In genomic region chr1:151047925-151048644, GRCh38 we compare ENCODE assay signal across 8 cellular contexts. TPM values are rescaled to one million over a fixed set of nuclear protein-coding genes. Genes with fewer than 3 reads are reported as not detected.
DNase-seq lines count a peak whose midpoint lies in the region; ATAC-seq and TF ChIP-seq lines count a peak whose summit lies in the region.

No MANE protein-coding gene starts in this region.

- H3K27me3 ChIP-seq in MM.1S (replicated peaks; ENCODE audit: insufficient read depth, low read length), result no peaks in the 10 kb centered on the region
- H3K27me3 ChIP-seq in right atrium auricular region, result no peaks in the 10 kb centered on the region

- H3K9me3 ChIP-seq in MM.1S (replicated peaks; ENCODE audit: insufficient read depth, low read length) (no peaks in the 10 kb centered on the region), right atrium auricular region (no peaks in the 10 kb centered on the region)

- peak; percentile 49 for ATAC-seq in GM21737 (IDR thresholded peaks at IDR 0.05; ENCODE audit: unreplicated experiment)

- H4K20me1 ChIP-seq in MM.1S (ENCODE audit: insufficient read depth, low read length), result no peaks in the 10 kb centered on the region; the same call in 1 of the 2 replicates

- H3K27ac ChIP-seq in MM.1S (ENCODE audit: low read length) (no peak overlapping the region), right atrium auricular region (peak overlapping the region; percentile 90 to 93)

- no peaks in the 10 kb centered on the region for H3K36me3 ChIP-seq in MM.1S (replicated peaks; ENCODE audit: insufficient read depth, low read length)
- H3K36me3 ChIP-seq in right atrium auricular region, result peaks cover 29% of the 10 kb centered on the region

- intact Hi-C loops in posterior vena cava (cut with DNase I), result no loop called here

- TF ChIP-seq CTCF in MM.1S (IDR thresholded peaks at IDR 0.05; ENCODE audit: low read length) (peak; percentile 54; the same call in 1 of the 2 replicates), astrocyte of the cerebellum (IDR thresholded peaks at IDR 0.05; ENCODE audit: low read depth, low read length, missing control alignments) (peak; percentile 57), right atrium auricular region (IDR thresholded peaks at IDR 0.05) (peak; percentile 44 to 68)

- H3K79me2 ChIP-seq in MM.1S (ENCODE audit: low read length), result no peaks in the 10 kb centered on the region

- H3K4me1 ChIP-seq in MM.1S (ENCODE audit: low read length) (peaks cover 13% of the 10 kb centered on the region; the same call in 1 of the 2 replicates), right atrium auricular region (peaks cover 0 to 25% of the 10 kb centered on the region in 2 donors)

- DNase-seq in DMS114 treated with DMSO at 0.1 percent for 48 hours (lab: John Stamatoyannopoulos, UW; ENCODE audit: unreplicated experiment) (peak; percentile 68), MM.1S (peak; percentile 39), SKM-1 (lab: John Stamatoyannopoulos, UW; ENCODE audit: unreplicated experiment) (peak; percentile 83), astrocyte of the cerebellum (ENCODE audit: low read depth) (no peak), right atrium auricular region (ENCODE audit: low spot score) (peak; percentile 85), posterior vena cava (ENCODE audit: low spot score) (peak; percentile 88), KG1 (lab: John Stamatoyannopoulos, UW) (no peak)

- peak overlapping the region; percentile 4; the same call in 1 of the 2 replicates for H3K9ac ChIP-seq in MM.1S (ENCODE audit: low read length)

- H3K4me2 ChIP-seq in MM.1S (ENCODE audit: low read depth, low read length), result peak overlapping the region; percentile 99

- H3K9me2 ChIP-seq in MM.1S (replicated peaks; ENCODE audit: insufficient read depth, low read length), result no peaks in the 10 kb centered on the region

- peak overlapping the region; percentile 72 for H3K4me3 ChIP-seq in MM.1S (ENCODE audit: low read length)
- peak overlapping the region; percentile 74 for H3K4me3 ChIP-seq in astrocyte of the cerebellum (ENCODE audit: low read depth, low read length)
- H3K4me3 ChIP-seq in right atrium auricular region, result peak overlapping the region; percentile 55 to 73

- peaks cover 13% of the 10 kb centered on the region; the same call in 1 of the 2 replicates for H3F3A ChIP-seq in MM.1S (ENCODE audit: insufficient read depth, low read length)

- in situ Hi-C loops in astrocyte of the cerebellum (cut with HindIII; ENCODE audit: low sequenced_read_pairs), result no loop called here

- H2AFZ ChIP-seq in MM.1S (ENCODE audit: low read length), result peak overlapping the region; percentile 83

RNA-seq across cellular contexts. Expression of gene C1orf56, which starts 0.5 kb away (rescaled TPM):
- total RNA-seq in right atrium auricular region (10 to 100 TPM in 1 of 2 donors, 1 to 10 TPM in 1; 8.8 to 16.2 TPM), posterior vena cava (1 to 10 TPM; 3.3 to 4.6 TPM)

RNA-seq across cellular contexts. Expression of gene CDC42SE1, which starts 11.3 kb away (rescaled TPM):
- total RNA-seq in right atrium auricular region (10 to 100 TPM; 18.2 to 37.5 TPM), posterior vena cava (10 to 100 TPM; 65.7 to 68.2 TPM)

RNA-seq across cellular contexts. Expression of gene BNIPL, which starts 11.7 kb away (rescaled TPM):
- total RNA-seq in right atrium auricular region (under 1 TPM; 0.22 to 0.24 TPM), posterior vena cava (under 1 TPM; 0.33 to 0.93 TPM)

RNA-seq across cellular contexts. Expression of gene MLLT11, which starts 12.1 kb away (rescaled TPM):
- 10 to 100 TPM in 1 of 2 donors, 1 to 10 TPM in 1; 3.5 to 10.9 TPM for total RNA-seq in right atrium auricular region
- 1 to 10 TPM; 2.0 to 3.2 TPM for total RNA-seq in posterior vena cava

RNA-seq across cellular contexts. Expression of gene GABPB2, which starts 22.5 kb away (rescaled TPM):
- total RNA-seq in right atrium auricular region, result 10 to 100 TPM; 18.0 to 19.4 TPM
- total RNA-seq in posterior vena cava, result 10 to 100 TPM; 14.6 to 18.2 TPM

Comparison
In these comparisons a context has a peak if more than half of its experiments do, and no peak if none do; other contexts are left out.
1. DNase-seq: peak in DMS114 treated with DMSO at 0.1 percent for 48 hours (single experiment), MM.1S (single experiment), SKM-1 (single experiment), right atrium auricular region (single experiment) and posterior vena cava (single experiment); none in astrocyte of the cerebellum (single experiment) and KG1 (single experiment).
2. Peak in every context shown above with its lines, with median percentiles within 50 percentile points of each other: H3K4me3 ChIP-seq and CTCF ChIP-seq.